In the genomic region with DNA sequence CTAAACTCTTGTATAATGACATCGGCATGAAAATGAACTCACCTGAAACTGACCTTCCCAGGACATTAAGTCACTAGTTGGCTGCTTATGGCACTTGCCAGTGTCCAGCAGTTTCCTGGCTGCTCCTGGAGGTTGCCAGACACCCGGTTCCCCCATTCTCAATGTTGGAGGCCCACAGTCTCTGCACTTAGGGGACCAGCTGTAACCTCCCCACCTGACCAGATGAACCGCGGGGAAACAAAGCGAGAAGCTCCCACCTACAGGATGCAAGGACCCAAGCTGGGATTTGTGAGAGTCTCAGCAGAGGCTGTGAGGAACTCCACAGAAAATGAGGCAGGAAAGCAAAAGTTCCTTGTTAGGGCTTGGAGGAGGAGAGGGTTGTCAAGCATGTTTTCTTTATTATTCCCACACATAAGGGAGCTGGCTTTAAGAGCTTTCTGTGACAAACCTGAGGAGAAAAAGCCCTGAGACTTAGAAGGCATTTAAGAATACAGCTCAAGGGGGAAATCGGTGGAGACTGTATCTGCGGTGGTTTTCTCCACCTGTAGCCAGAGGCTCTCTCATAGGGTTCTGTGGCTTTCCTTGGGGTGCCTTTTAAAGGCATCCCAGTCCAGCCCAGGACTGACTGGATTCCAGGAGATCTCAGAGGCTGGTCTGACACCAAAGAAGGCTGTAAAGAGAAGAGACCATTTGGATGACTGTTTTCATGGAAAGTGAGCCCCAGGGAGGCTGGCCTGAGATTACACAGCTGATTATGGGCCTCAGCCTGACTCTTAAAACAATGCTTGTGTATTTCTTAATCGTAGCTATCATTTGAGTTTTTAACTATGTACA, we compare ENCODE assay signal across 8 cellular contexts. TPM values are rescaled to one million over a fixed set of nuclear protein-coding genes. Genes with fewer than 3 reads are reported as not detected.
A peak's percentile ranks its signal among the peaks of the same experiment; 100 is the strongest.
DNase-seq lines count a peak whose midpoint lies in the region; TF ChIP-seq lines count a peak whose summit lies in the region.

No MANE protein-coding gene starts in this region.

- CTCF ChIA-PET in activated CD4-positive, alpha-beta T cell treated with anti-CD3 and anti-CD28 coated beads, Interleukin-2, amount 10 ng/mL, durations not matched to agents 7 days and 5 days (lab: Charles Lee) = interaction anchor here (0.6 to 3.0 kb wide), 21 partner anchors 10 to 694 kb away, joined by 3 to 17 read pairs (median 5); partner anchors contain the start of gene USP3

- TF ChIP-seq POLR2A in testis (IDR thresholded peaks at IDR 0.05) = no peak

- no peak for TF ChIP-seq CTCF in testis (IDR thresholded peaks at IDR 0.05)

- peaks cover 64% of the 10 kb centered on the region for H3K27me3 Mint-ChIP-seq in activated CD4-positive, alpha-beta T cell treated with anti-CD3 and anti-CD28 coated beads, Interleukin-2, amount 10 ng/mL, durations not matched to agents 7 days and 5 days
- peaks cover 29% of the 10 kb centered on the region for H3K27me3 Mint-ChIP-seq in activated naive CD8-positive, alpha-beta T cell

- POLR2A ChIA-PET in activated CD4-positive, alpha-beta T cell treated with anti-CD3 and anti-CD28 coated beads, Interleukin-2, amount 10 ng/mL, durations not matched to agents 7 days and 5 days (lab: Charles Lee) = interaction anchor here (1.1 kb wide), 1 partner anchor 11 kb away, joined by 3 read pairs; no protein-coding TSS in a partner anchor

- no peak overlapping the region for H3K27ac Mint-ChIP-seq in activated CD4-positive, alpha-beta T cell treated with anti-CD3 and anti-CD28 coated beads, Interleukin-2, amount 10 ng/mL, durations not matched to agents 7 days and 5 days
- H3K27ac Mint-ChIP-seq in activated naive CD8-positive, alpha-beta T cell = no peak overlapping the region

- no peaks in the 10 kb centered on the region for H3K9me3 ChIP-seq in testis

- no peaks in the 10 kb centered on the region for H3K9me3 Mint-ChIP-seq in activated CD4-positive, alpha-beta T cell treated with anti-CD3 and anti-CD28 coated beads, Interleukin-2, amount 10 ng/mL, durations not matched to agents 7 days and 5 days
- H3K9me3 Mint-ChIP-seq in activated naive CD8-positive, alpha-beta T cell (ENCODE audit: low read depth) = no peaks in the 10 kb centered on the region

- H3K4me1 ChIP-seq in testis = peaks cover 20% of the 10 kb centered on the region

- intact Hi-C loops in testis (cut with DNase I; ENCODE audit: low total_unique reads) = loop anchor here (10.0 kb wide), 2 partner anchors 48 to 262 kb away; no protein-coding TSS in a partner anchor

- H3K36me3 ChIP-seq in testis (ENCODE audit: low read depth, missing control alignments) = no peaks in the 10 kb centered on the region

- no peaks in the 10 kb centered on the region for H3K27me3 ChIP-seq in testis

- 63 to 67% methylated on average over 8 of the region's 8 CpGs for WGBS in testis, 2 donors

- H3K4me1 Mint-ChIP-seq in activated CD4-positive, alpha-beta T cell treated with anti-CD3 and anti-CD28 coated beads, Interleukin-2, amount 10 ng/mL, durations not matched to agents 7 days and 5 days = peaks cover 24% of the 10 kb centered on the region
- peaks cover 21% of the 10 kb centered on the region for H3K4me1 Mint-ChIP-seq in activated naive CD8-positive, alpha-beta T cell (ENCODE audit: low read depth)

- H3K27ac ChIP-seq in testis = peak overlapping the region; percentile 88 to 91

- H3K4me3 Mint-ChIP-seq in activated CD4-positive, alpha-beta T cell treated with anti-CD3 and anti-CD28 coated beads, Interleukin-2, amount 10 ng/mL, durations not matched to agents 7 days and 5 days = peak overlapping the region; percentile 86
- H3K4me3 Mint-ChIP-seq in activated naive CD8-positive, alpha-beta T cell = peak overlapping the region; percentile 89

- H3K36me3 Mint-ChIP-seq in activated CD4-positive, alpha-beta T cell treated with anti-CD3 and anti-CD28 coated beads, Interleukin-2, amount 10 ng/mL, durations not matched to agents 7 days and 5 days (ENCODE audit: low read depth) = no peaks in the 10 kb centered on the region
- H3K36me3 Mint-ChIP-seq in activated naive CD8-positive, alpha-beta T cell = no peaks in the 10 kb centered on the region

- peak overlapping the region in 1 of 2 donors; percentile 83 for H3K4me3 ChIP-seq in testis

- DNase-seq in activated CD4-positive, alpha-beta T cell treated with anti-CD3 and anti-CD28 coated beads, Interleukin-2, amount 10 ng/mL, durations not matched to agents 7 days and 5 days = no peak
- no peak for DNase-seq in activated CD4-positive, alpha-beta T cell treated with anti-CD3 and anti-CD28 coated beads, Interleukin-2, amount 50 U/mL, for 4 hours
- DNase-seq in islet precursor cell (peak; percentile 86), testis (no peak), Ammon's horn (ENCODE audit: low spot score) (no peak), germinal center (ENCODE audit: low spot score) (no peak), NCI-H748 treated with DMSO at 0.1 percent for 48 hours (lab: John Stamatoyannopoulos, UW) (no peak)

RNA-seq across cellular contexts. Expression of gene TPM1, which starts 4.6 kb away (rescaled TPM):
- total RNA-seq in activated CD4-positive, alpha-beta T cell treated with anti-CD3 and anti-CD28 coated beads, Interleukin-2, amount 10 ng/mL, durations not matched to agents 7 days and 5 days = 1 to 10 TPM; 4.0 to 4.5 TPM
- total RNA-seq in testis = 100 to 1,000 TPM; 126 TPM
- polyA plus RNA-seq in testis (ENCODE audit: insufficient read depth, low read depth, low replicate concordance) = 135 TPM

Comparison
In these comparisons a context has a peak if more than half of its experiments do, and no peak if none do; other contexts are left out.
1. RNA of gene TPM1, which starts 4.6 kb away (total RNA-seq): 126 TPM in testis; 4.0 to 4.5 TPM in activated CD4-positive, alpha-beta T cell treated with anti-CD3 and anti-CD28 coated beads, Interleukin-2, amount 10 ng/mL, durations not matched to agents 7 days and 5 days; every median in the first group is over 10 times any median in the second.